In the genomic region with DNA sequence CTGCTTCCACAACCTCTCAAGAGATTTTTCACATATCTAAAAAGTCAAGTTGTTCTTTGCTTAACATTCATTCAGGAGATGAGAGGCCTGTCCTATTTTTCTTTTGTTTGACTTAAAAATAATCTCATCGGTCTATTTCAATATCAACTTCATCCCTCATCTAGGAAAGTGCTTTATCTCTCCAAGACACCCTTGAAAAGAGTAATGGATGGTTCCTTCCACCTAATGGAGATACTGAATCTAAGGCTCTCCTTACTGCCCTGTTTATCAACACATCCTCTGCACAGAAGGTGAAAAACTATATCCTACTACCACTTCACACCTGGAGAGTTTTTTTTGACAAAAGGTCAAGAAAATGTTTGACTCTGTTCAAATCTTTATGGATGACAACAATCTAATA, we compare ENCODE assay signal across 8 cellular contexts. TPM values are rescaled to one million over a fixed set of nuclear protein-coding genes. Genes with fewer than 3 reads are reported as not detected.
DNase-seq lines count a peak whose midpoint lies in the region; ATAC-seq and TF ChIP-seq lines count a peak whose summit lies in the region.

No MANE protein-coding gene starts in this region.

- peak overlapping the region; percentile 100 for H3K27ac ChIP-seq in KOPT-K1 (ENCODE audit: low read depth, low read length, poor library complexity, severe bottlenecking)
- peak overlapping the region; percentile 100 for H3K27ac ChIP-seq in breast epithelium

- TF ChIP-seq POLR2A in breast epithelium (IDR thresholded peaks at IDR 0.05): no peak

- DNase-seq in BE2C: no peak
- no peak for DNase-seq in breast epithelium (ENCODE audit: low spot score in 2 of 2)
- no peak for DNase-seq in NK-92 (lab: John Stamatoyannopoulos, UW; ENCODE audit: unreplicated experiment)
- no peak for DNase-seq in LoVo (ENCODE audit: low spot score)

- H3K9me3 ChIP-seq in BE2C (no peaks in the 10 kb centered on the region), KOPT-K1 (ENCODE audit: insufficient read depth, low read length, poor library complexity, severe bottlenecking) (peaks cover 4% of the 10 kb centered on the region), breast epithelium (no peaks in the 10 kb centered on the region), mucosa of stomach (ENCODE audit: control insufficient read depth, low read length) (no peaks in the 10 kb centered on the region)

- H3K27me3 ChIP-seq in BE2C: no peaks in the 10 kb centered on the region
- H3K27me3 ChIP-seq in breast epithelium: no peaks in the 10 kb centered on the region
- no peaks in the 10 kb centered on the region for H3K27me3 ChIP-seq in mucosa of stomach (ENCODE audit: control insufficient read depth, insufficient read depth, low read length)

- intact Hi-C loops in breast epithelium (cut with DNase I; ENCODE audit: low total_unique reads): loop anchor here (1.0 kb wide), 1 partner anchor 15 kb away; no protein-coding TSS in a partner anchor

- H3K4me3 ChIP-seq in BE2C (ENCODE audit: low read depth, low read length) (peak overlapping the region; percentile 83), breast epithelium (peak overlapping the region; percentile 75 to 99 (median 98)), mucosa of stomach (ENCODE audit: low read length) (peak overlapping the region; percentile 91)

- no peaks in the 10 kb centered on the region for H3K36me3 ChIP-seq in BE2C
- H3K36me3 ChIP-seq in KOPT-K1 (ENCODE audit: insufficient read depth, low read length): peaks cover 14% of the 10 kb centered on the region; the same call in 1 of the 2 replicates
- no peaks in the 10 kb centered on the region for H3K36me3 ChIP-seq in breast epithelium
- no peaks in the 10 kb centered on the region for H3K36me3 ChIP-seq in mucosa of stomach (ENCODE audit: control insufficient read depth, insufficient read depth, low read length)

- TF ChIP-seq CTCF in BE2C (IDR thresholded peaks at IDR 0.05; ENCODE audit: low read depth, low read length): no peak
- TF ChIP-seq CTCF in breast epithelium (IDR thresholded peaks at IDR 0.05): no peak

- ATAC-seq in GM21825 (IDR thresholded peaks at IDR 0.05; ENCODE audit: unreplicated experiment) (no peak), HG02938 (IDR thresholded peaks at IDR 0.05; ENCODE audit: unreplicated experiment) (no peak)

- H3K4me1 ChIP-seq in BE2C: peaks cover 4% of the 10 kb centered on the region; the same call in 1 of the 2 replicates
- H3K4me1 ChIP-seq in breast epithelium: peaks cover 0 to 18% of the 10 kb centered on the region in 2 donors
- peaks cover 41% of the 10 kb centered on the region for H3K4me1 ChIP-seq in mucosa of stomach (ENCODE audit: control insufficient read depth, insufficient read depth, low read length)

- peak overlapping the region; percentile 97 for H3K9ac ChIP-seq in mucosa of stomach (ENCODE audit: low read length)

RNA-seq across cellular contexts. Expression of gene NFE2L2, which starts 2.4 kb away (rescaled TPM):
- 26.0 TPM for polyA plus RNA-seq in BE2C (2012; ENCODE audit: insufficient read depth, insufficient read length, low read depth)
- total RNA-seq in breast epithelium: 100 to 1,000 TPM in 2 of 3 donors, 10 to 100 TPM in 1; 63.8 to 133 (median 124) TPM

RNA-seq across cellular contexts. Expression of gene HNRNPA3, which starts 49.5 kb away (rescaled TPM):
- polyA plus RNA-seq in BE2C (2012; ENCODE audit: insufficient read depth, insufficient read length, low read depth): 79.6 TPM
- 10 to 100 TPM; 60.6 to 100.0 (median 95.9) TPM for total RNA-seq in breast epithelium
